In the genomic region with DNA sequence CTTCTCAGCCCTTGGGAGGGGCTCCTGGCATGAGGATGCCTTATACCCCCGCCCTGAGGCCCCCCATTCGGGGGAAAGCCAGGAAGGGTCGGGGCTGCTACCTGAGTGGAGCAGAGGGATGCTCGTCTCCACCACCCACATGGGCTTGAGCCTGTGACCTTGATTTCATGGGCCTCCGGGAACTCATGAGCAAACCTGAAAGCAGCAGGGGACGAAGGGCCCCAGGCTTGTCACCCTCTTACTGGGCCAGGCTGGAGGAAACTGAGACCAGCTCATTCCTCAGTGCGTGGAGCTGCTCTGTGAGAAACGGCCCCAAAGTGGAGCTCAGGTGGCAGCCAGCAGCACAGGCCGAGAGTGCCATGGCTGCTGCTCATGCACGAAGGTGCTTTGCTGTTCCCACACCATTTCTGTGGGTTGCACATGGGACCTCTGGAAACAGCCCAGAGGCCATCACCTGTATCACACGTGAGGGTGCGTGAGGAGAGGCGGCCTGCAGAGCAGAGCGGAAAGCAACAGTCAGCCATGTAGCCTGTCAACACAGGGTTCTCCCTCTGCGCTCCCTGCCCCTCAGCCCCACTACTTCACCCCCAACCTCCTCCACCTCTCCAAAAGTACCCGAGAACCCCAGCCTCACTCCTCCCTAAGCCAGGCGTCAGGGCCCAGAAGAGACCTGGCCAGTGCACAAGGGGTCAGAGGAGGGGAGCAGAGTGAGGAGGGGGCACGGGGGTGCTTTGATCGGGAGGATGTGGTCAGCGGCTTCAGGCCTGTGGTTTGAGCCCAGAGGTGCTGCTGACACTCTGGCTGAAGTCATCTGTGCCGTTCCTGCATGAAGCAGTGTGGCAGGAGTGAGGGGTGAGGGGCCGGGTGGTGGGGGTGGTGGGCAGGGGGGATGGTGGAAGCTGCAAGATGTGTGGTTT, we compare ENCODE assay signal across 8 cellular contexts. TPM values are rescaled to one million over a fixed set of nuclear protein-coding genes. Genes with fewer than 3 reads are reported as not detected.
DNase-seq lines count a peak whose midpoint lies in the region; ATAC-seq and TF ChIP-seq lines count a peak whose summit lies in the region.
"Had no signal": no experiment of that assay in that cellular context is flagged by ENCODE, and none has a peak within 500 bp of the region (broad histone marks: within the 10 kb centered on the region; RNA-seq: fewer than 3 reads in every experiment).

No MANE protein-coding gene starts in this region.

- DNase-seq in activated T-cell treated with anti-CD3 and anti-CD28 coated beads, Interleukin-2, amount 50 U/mL, for 48 hours = peak; percentile 91
- DNase-seq in stimulated activated CD8-positive, alpha-beta memory T cell treated with anti-CD3 and anti-CD28 coated beads, Interleukin-2, amount 100 ng/mL, for 1 hour (ENCODE audit: low read depth in 2 of 2) = peak; percentile 26 to 47
- DNase-seq in HuH-7 (ENCODE audit: low spot score) = no peak
- DNase-seq in anterior cingulate cortex (lab: John Stamatoyannopoulos, UW) = no peak
- no peak for DNase-seq in posterior vena cava (ENCODE audit: low spot score)

- intact Hi-C loops in posterior vena cava (cut with DNase I) = no loop called here

- TF ChIP-seq POLR2A in GM19193 (IDR thresholded peaks at IDR 0.05; ENCODE audit: extremely low read depth, insufficient read depth, insufficient read length) = peak; percentile 73

- peak; percentile 36 for ATAC-seq in HG03039 (IDR thresholded peaks at IDR 0.05; ENCODE audit: unreplicated experiment)

RNA-seq across cellular contexts. Expression of a gene that starts 14.2 kb away (rescaled TPM):
- total RNA-seq in posterior vena cava = 1 to 10 TPM; 1.2 to 1.3 TPM

RNA-seq across cellular contexts. Expression of a gene that starts 24.2 kb away (rescaled TPM):
- total RNA-seq in posterior vena cava = 1 to 10 TPM; 1.8 to 6.3 TPM

RNA-seq across cellular contexts. Expression of a gene that starts 48.4 kb away (rescaled TPM):
- not detected for total RNA-seq in posterior vena cava
- total RNA-seq: epithelial cell of proximal tubule had no signal

RNA-seq across cellular contexts. Expression of a gene that starts 54.4 kb away (rescaled TPM):
- total RNA-seq in posterior vena cava = not detected
- total RNA-seq: epithelial cell of proximal tubule had no signal

Comparison
In these comparisons a context has a peak if more than half of its experiments do, and no peak if none do; other contexts are left out.
1. DNase-seq: peak in activated T-cell treated with anti-CD3 and anti-CD28 coated beads, Interleukin-2, amount 50 U/mL, for 48 hours (2 of 2) and stimulated activated CD8-positive, alpha-beta memory T cell treated with anti-CD3 and anti-CD28 coated beads, Interleukin-2, amount 100 ng/mL, for 1 hour (2 of 2); none in HuH-7 (single experiment), anterior cingulate cortex (0 of 58) and posterior vena cava (single experiment).